Comparison of ENCODE assay signal across 12 cellular contexts in the genomic region with DNA sequence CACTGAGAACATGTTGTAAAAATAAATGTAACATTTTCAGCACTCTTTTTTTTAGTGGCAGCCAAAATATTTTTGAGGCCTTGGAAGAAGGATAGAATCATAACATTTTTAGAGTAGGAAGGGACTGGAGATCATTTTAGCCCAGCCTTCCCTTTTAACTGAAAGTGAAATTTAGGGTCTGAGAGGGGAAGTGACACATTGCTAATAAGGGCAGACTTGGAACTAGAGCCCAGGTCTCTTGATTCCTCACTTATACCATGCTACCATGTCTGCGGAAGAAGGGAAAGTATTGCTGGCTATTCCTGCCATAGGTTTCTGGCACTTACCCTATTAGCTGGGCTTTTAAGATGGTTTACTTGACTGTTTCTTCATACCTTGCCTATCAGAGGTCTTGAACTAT. TPM values are rescaled to one million over a fixed set of nuclear protein-coding genes. Genes with fewer than 3 reads are reported as not detected.
DNase-seq lines count a peak whose midpoint lies in the region; ATAC-seq and TF ChIP-seq lines count a peak whose summit lies in the region.
"Had no signal": no experiment of that assay in that cellular context is flagged by ENCODE, and none has a peak within 500 bp of the region (broad histone marks: within the 10 kb centered on the region; RNA-seq: fewer than 3 reads in every experiment).

No MANE protein-coding gene starts in this region.

- peak; percentile 10 for ATAC-seq in GM18868 (IDR thresholded peaks at IDR 0.05; ENCODE audit: unreplicated experiment)
- no peak for ATAC-seq in activated CD8-positive, alpha-beta T cell treated with anti-CD3 and anti-CD28 coated beads, Interleukin-2, amount 10 ng/mL, durations not matched to agents 7 days and 5 days
- ATAC-seq in HG03280 (IDR thresholded peaks at IDR 0.05; ENCODE audit: unreplicated experiment) = no peak
- ATAC-seq: effector memory CD8-positive, alpha-beta T cell had no signal

- POLR2A ChIA-PET in activated CD8-positive, alpha-beta T cell treated with anti-CD3 and anti-CD28 coated beads, Interleukin-2, amount 10 ng/mL, durations not matched to agents 7 days and 5 days (lab: Charles Lee) = no interaction called here

- peak overlapping the region; percentile 71 for H3K27ac Mint-ChIP-seq in activated CD8-positive, alpha-beta T cell treated with anti-CD3 and anti-CD28 coated beads, Interleukin-2, amount 10 ng/mL, durations not matched to agents 7 days and 5 days
- peak overlapping the region; percentile 9 for H3K27ac Mint-ChIP-seq in neural crest cell (ENCODE audit: unreplicated experiment)
- H3K27ac Mint-ChIP-seq: activated naive CD4-positive, alpha-beta T cell treated with anti-CD3 and anti-CD28 coated beads, Interleukin-2, amount 10 ng/mL, durations not matched to agents 7 days and 5 days had no signal

- no peaks in the 10 kb centered on the region for H3K9me3 ChIP-seq in HUES6 (ENCODE audit: control insufficient read depth, insufficient read depth, low read depth, low read length)

- no peak for DNase-seq in activated CD8-positive, alpha-beta T cell treated with anti-CD3 and anti-CD28 coated beads, Interleukin-2, amount 10 ng/mL, durations not matched to agents 7 days and 5 days
- DNase-seq in neural crest cell (ENCODE audit: low read depth, low spot score) (no peak), HuH-7 (ENCODE audit: low spot score) (no peak), hepatic stellate cell (ENCODE audit: low spot score) (no peak), superior temporal gyrus (ENCODE audit: extremely low spot score) (no peak)
- DNase-seq: activated naive CD4-positive, alpha-beta T cell treated with anti-CD3 and anti-CD28 coated beads, Interleukin-2, amount 10 ng/mL, durations not matched to agents 7 days and 5 days; DND-41; effector memory CD8-positive, alpha-beta T cell; NCI-H510A had no signal

- H3K36me3 Mint-ChIP-seq in activated CD8-positive, alpha-beta T cell treated with anti-CD3 and anti-CD28 coated beads, Interleukin-2, amount 10 ng/mL, durations not matched to agents 7 days and 5 days (ENCODE audit: low read depth) = peaks cover 6% of the 10 kb centered on the region
- H3K36me3 Mint-ChIP-seq in neural crest cell (ENCODE audit: low read depth) = no peaks in the 10 kb centered on the region
- H3K36me3 Mint-ChIP-seq: activated naive CD4-positive, alpha-beta T cell treated with anti-CD3 and anti-CD28 coated beads, Interleukin-2, amount 10 ng/mL, durations not matched to agents 7 days and 5 days had no signal

- no peaks in the 10 kb centered on the region for H3K36me3 ChIP-seq in HUES6 (ENCODE audit: control insufficient read depth, insufficient read depth, low read length)

- H3K4me3 Mint-ChIP-seq in activated CD8-positive, alpha-beta T cell treated with anti-CD3 and anti-CD28 coated beads, Interleukin-2, amount 10 ng/mL, durations not matched to agents 7 days and 5 days = peak overlapping the region; percentile 67
- H3K4me3 Mint-ChIP-seq in neural crest cell = peak overlapping the region; percentile 22
- H3K4me3 Mint-ChIP-seq: activated naive CD4-positive, alpha-beta T cell treated with anti-CD3 and anti-CD28 coated beads, Interleukin-2, amount 10 ng/mL, durations not matched to agents 7 days and 5 days had no signal

- no peak overlapping the region for H3K27ac ChIP-seq in HUES6 (ENCODE audit: low read depth, low read length)

- CTCF ChIA-PET in activated CD8-positive, alpha-beta T cell treated with anti-CD3 and anti-CD28 coated beads, Interleukin-2, amount 10 ng/mL, durations not matched to agents 7 days and 5 days (lab: Charles Lee) = no interaction called here

- H3K4me1 Mint-ChIP-seq in activated CD8-positive, alpha-beta T cell treated with anti-CD3 and anti-CD28 coated beads, Interleukin-2, amount 10 ng/mL, durations not matched to agents 7 days and 5 days (ENCODE audit: low read depth) = peaks cover 54% of the 10 kb centered on the region
- H3K4me1 Mint-ChIP-seq in neural crest cell = peaks cover 51% of the 10 kb centered on the region

- no peaks in the 10 kb centered on the region for H3K9me3 Mint-ChIP-seq in activated CD8-positive, alpha-beta T cell treated with anti-CD3 and anti-CD28 coated beads, Interleukin-2, amount 10 ng/mL, durations not matched to agents 7 days and 5 days (ENCODE audit: insufficient read depth)
- no peaks in the 10 kb centered on the region for H3K9me3 Mint-ChIP-seq in neural crest cell
- H3K9me3 Mint-ChIP-seq: activated naive CD4-positive, alpha-beta T cell treated with anti-CD3 and anti-CD28 coated beads, Interleukin-2, amount 10 ng/mL, durations not matched to agents 7 days and 5 days; effector memory CD8-positive, alpha-beta T cell had no signal

- no peaks in the 10 kb centered on the region for H3K27me3 Mint-ChIP-seq in activated CD8-positive, alpha-beta T cell treated with anti-CD3 and anti-CD28 coated beads, Interleukin-2, amount 10 ng/mL, durations not matched to agents 7 days and 5 days (ENCODE audit: low read depth)
- no peaks in the 10 kb centered on the region for H3K27me3 Mint-ChIP-seq in neural crest cell (ENCODE audit: low read depth)
- H3K27me3 Mint-ChIP-seq: activated naive CD4-positive, alpha-beta T cell treated with anti-CD3 and anti-CD28 coated beads, Interleukin-2, amount 10 ng/mL, durations not matched to agents 7 days and 5 days; effector memory CD8-positive, alpha-beta T cell had no signal

- TF ChIP-seq CTCF in neural crest cell (conservative IDR thresholded peaks at IDR 0.05) = no peak

- no peaks in the 10 kb centered on the region for H3K27me3 ChIP-seq in HUES6 (ENCODE audit: control insufficient read depth, insufficient read depth, low read length)

- no peak overlapping the region for H3K9ac ChIP-seq in HUES6 (ENCODE audit: low read length)

- H3K4me1 ChIP-seq in HUES6 (ENCODE audit: control insufficient read depth, insufficient read depth, low read length) = peaks cover 51% of the 10 kb centered on the region

- H3K4me3 ChIP-seq in HUES6 (ENCODE audit: low read depth, low read length) = peak overlapping the region; percentile 20; the same call in 1 of the 2 replicates

RNA-seq across cellular contexts. Expression of a gene that starts 4.8 kb away (rescaled TPM):
- 10 to 100 TPM; 26.5 to 29.7 TPM for total RNA-seq in activated CD8-positive, alpha-beta T cell treated with anti-CD3 and anti-CD28 coated beads, Interleukin-2, amount 10 ng/mL, durations not matched to agents 7 days and 5 days
- 10.9 and 11.0 TPM in 2 replicates for total RNA-seq in neural crest cell
